In the genomic region with DNA sequence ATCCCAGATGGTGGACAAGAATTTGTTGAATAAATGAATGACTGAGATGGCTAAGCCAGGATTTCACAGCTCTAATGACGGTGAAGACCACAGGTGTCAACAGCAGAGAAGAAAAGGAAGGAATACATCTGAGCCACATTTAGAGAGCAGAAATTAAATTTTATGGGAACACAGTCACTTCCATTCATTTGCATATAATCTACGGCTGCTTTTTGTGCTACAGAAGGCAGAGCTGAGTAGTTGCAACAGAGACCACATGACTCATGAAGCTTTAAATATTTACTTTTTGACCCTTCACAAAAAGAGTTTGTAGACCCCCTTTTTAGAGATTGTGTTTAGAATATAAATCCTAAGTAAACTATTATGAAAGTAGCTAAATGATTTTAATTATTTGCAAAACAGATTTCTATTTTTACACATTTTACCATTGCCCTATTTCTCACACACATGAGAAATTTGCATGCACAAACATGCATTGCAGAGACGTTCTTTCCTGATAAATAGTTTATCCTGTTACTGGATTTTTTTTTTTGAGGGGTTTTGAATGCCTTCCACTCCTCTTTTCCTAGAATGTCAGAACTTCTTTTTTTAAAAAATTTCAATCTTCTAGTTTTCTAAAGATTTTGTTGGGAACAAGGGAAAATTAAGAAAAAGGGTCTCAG, we compare ENCODE assay signal across 1 cellular context.
TF ChIP-seq lines count a peak whose summit lies in the region.

No MANE protein-coding gene starts in this region.

TF ChIP-seq in WTC11, 78 proteins besides CTCF, POLR2A, EP300 and RAD21 (continued from another document):
- TF ChIP-seq, protein P1, sequence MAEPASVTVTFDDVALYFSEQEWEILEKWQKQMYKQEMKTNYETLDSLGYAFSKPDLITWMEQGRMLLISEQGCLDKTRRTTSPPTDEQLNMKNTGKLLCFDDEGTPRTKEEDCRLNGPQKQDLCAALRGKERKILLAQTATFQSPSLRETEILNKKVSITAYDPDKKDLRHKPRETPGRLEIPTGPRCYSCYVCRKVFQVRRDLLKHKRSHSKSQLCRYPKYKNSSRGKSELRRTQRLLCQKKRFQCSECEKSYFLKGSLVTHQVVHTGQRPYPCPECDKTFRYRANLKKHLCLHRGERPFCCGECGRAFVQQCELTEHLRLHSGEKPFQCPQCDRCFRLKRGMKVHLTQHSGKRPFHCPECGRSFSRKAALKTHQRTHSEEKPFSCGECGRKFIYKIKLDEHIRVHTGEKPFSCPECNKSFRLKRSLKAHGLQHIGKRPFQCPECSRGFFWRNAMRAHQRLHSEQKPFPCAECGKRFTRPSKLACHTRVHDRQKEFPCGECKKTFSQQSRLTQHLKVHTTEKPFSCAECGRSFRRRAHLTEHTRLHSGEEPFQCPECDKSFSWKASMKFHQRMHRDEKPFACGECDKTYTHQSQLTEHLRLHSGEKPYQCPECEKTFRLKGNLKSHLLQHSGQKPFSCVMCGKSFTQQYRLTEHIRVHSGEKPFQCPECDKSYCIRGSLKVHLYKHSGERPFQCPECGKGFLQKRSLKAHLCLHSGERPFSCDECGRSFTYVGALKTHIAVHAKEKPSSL (CRISPR knock-in tag; conservative IDR thresholded peaks at IDR 0.05), result no peak
- TF ChIP-seq NFYB (CRISPR knock-in tag; conservative IDR thresholded peaks at IDR 0.05; ENCODE audit: low read depth) (no peak), ZBTB21 (CRISPR knock-in tag; IDR thresholded peaks at IDR 0.05; ENCODE audit: borderline replicate concordance) (no peak), NR3C1 (CRISPR knock-in tag; conservative IDR thresholded peaks at IDR 0.05; ENCODE audit: low read depth) (no peak), ATF1 (CRISPR knock-in tag; IDR thresholded peaks at IDR 0.05) (no peak), CBFB (CRISPR knock-in tag; IDR thresholded peaks at IDR 0.05; ENCODE audit: low read depth) (no peak), ZNF423 (CRISPR knock-in tag; IDR thresholded peaks at IDR 0.05) (no peak)
- TF ChIP-seq, protein P2, sequence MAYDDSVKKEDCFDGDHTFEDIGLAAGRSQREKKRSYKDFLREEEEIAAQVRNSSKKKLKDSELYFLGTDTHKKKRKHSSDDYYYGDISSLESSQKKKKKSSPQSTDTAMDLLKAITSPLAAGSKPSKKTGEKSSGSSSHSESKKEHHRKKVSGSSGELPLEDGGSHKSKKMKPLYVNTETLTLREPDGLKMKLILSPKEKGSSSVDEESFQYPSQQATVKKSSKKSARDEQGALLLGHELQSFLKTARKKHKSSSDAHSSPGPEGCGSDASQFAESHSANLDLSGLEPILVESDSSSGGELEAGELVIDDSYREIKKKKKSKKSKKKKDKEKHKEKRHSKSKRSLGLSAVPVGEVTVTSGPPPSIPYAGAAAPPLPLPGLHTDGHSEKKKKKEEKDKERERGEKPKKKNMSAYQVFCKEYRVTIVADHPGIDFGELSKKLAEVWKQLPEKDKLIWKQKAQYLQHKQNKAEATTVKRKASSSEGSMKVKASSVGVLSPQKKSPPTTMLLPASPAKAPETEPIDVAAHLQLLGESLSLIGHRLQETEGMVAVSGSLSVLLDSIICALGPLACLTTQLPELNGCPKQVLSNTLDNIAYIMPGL (CRISPR knock-in tag; IDR thresholded peaks at IDR 0.05), result no peak
- TF ChIP-seq, protein P3, sequence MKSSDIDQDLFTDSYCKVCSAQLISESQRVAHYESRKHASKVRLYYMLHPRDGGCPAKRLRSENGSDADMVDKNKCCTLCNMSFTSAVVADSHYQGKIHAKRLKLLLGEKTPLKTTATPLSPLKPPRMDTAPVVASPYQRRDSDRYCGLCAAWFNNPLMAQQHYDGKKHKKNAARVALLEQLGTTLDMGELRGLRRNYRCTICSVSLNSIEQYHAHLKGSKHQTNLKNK (CRISPR knock-in tag; IDR thresholded peaks at IDR 0.05), result no peak
- TF ChIP-seq, protein P4, sequence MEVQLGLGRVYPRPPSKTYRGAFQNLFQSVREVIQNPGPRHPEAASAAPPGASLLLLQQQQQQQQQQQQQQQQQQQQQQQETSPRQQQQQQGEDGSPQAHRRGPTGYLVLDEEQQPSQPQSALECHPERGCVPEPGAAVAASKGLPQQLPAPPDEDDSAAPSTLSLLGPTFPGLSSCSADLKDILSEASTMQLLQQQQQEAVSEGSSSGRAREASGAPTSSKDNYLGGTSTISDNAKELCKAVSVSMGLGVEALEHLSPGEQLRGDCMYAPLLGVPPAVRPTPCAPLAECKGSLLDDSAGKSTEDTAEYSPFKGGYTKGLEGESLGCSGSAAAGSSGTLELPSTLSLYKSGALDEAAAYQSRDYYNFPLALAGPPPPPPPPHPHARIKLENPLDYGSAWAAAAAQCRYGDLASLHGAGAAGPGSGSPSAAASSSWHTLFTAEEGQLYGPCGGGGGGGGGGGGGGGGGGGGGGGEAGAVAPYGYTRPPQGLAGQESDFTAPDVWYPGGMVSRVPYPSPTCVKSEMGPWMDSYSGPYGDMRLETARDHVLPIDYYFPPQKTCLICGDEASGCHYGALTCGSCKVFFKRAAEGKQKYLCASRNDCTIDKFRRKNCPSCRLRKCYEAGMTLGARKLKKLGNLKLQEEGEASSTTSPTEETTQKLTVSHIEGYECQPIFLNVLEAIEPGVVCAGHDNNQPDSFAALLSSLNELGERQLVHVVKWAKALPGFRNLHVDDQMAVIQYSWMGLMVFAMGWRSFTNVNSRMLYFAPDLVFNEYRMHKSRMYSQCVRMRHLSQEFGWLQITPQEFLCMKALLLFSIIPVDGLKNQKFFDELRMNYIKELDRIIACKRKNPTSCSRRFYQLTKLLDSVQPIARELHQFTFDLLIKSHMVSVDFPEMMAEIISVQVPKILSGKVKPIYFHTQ (CRISPR knock-in tag; IDR thresholded peaks at IDR 0.05), result no peak
- TF ChIP-seq, protein P5, sequence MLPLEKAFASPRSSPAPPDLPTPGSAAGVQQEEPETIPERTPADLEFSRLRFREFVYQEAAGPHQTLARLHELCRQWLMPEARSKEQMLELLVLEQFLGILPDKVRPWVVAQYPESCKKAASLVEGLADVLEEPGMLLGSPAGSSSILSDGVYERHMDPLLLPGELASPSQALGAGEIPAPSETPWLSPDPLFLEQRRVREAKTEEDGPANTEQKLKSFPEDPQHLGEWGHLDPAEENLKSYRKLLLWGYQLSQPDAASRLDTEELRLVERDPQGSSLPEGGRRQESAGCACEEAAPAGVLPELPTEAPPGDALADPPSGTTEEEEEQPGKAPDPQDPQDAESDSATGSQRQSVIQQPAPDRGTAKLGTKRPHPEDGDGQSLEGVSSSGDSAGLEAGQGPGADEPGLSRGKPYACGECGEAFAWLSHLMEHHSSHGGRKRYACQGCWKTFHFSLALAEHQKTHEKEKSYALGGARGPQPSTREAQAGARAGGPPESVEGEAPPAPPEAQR (CRISPR knock-in tag; IDR thresholded peaks at IDR 0.05), result no peak
